Comparison of ENCODE assay signal across 13 cellular contexts in genomic region chr2:206062724-206063123, GRCh38.
"Had no signal": no experiment of that assay in that cellular context is flagged by ENCODE, and none has a peak within 500 bp of the region (broad histone marks: within the 10 kb centered on the region; RNA-seq: fewer than 3 reads in every experiment).

No MANE protein-coding gene starts in this region.

- DNase-seq: activated CD4-positive, alpha-beta T cell treated with anti-CD3 and anti-CD28 coated beads for 48 hours; activated effector memory CD4-positive, alpha-beta T cell treated with Interleukin-2 at 50 U/mL for 16 hours; activated T-cell treated with anti-CD3 and anti-CD28 coated beads for 4 hours; aorta; foreskin keratinocyte; heart right ventricle; left lung; mesenchymal stem cell; nephron progenitor cell; stimulated activated CD4-positive, alpha-beta T cell treated with anti-CD3 and anti-CD28 coated beads, Interleukin-4, amount 100 ng/mL, for 24 hours; stomach had no signal

- FAIRE-seq: endometrium, keratinocyte had no signal
